Comparison of ENCODE assay signal across 8 cellular contexts in the genomic region with DNA sequence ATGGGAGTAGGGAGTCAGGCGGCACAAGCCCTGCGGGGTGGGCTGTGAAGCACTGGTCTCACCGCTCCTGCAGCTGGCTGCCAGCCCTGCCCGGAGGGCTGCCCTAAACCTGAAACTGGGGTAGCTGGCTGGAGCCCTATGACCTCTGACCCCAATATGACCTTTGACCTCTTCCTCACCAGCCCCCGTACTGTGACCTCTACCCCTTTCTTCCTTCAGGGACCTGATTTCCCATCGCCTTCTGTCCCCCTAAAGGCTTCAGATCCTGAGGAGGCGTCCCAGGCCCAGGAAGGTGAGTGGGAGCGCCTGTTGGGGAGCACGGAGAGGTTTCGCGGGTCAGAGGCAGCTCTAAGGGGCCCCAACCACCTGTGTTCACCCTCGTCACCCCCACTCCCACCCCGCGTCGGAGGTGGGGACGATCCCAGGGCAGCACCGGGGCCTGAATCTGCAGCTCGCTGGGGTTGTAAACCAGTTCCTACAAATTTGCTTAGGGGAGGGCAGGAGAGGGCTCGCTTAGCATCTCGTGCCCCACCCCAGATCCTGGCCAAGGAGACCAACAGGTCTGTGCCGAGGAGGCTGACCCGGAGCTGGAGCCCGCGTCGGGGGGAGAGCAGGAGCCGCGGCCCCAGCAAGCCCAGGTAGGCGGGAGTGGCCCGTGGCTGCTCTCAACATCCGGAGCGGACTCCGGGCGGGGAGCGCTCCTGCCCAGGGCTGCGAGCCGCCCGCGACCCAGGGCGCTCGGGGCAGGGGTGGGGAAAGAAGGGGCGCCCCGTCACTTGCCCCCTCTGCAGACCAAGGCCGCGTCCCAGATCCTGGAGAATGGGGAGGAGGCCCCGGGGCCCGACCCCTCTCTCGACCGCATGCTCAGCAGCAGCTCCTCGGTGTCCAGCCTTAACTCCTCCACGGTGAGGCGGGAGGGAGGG. TPM values are rescaled to one million over a fixed set of nuclear protein-coding genes. Genes with fewer than 3 reads are reported as not detected.
DNase-seq lines count a peak whose midpoint lies in the region; ATAC-seq and TF ChIP-seq lines count a peak whose summit lies in the region.

No MANE protein-coding gene starts in this region.

- H3K79me2 ChIP-seq in GM23248 (ENCODE audit: insufficient read depth), result no peaks in the 10 kb centered on the region

- CTCF ChIA-PET in AG04449 (lab: Yijun Ruan, JAX), result interaction anchor here (0.9 to 12.1 kb wide), 11 partner anchors 8 to 260 kb away, joined by 3 to 187 read pairs (median 7); a partner anchor contains a TSS

- intact Hi-C loops in dorsolateral prefrontal cortex (cut with DNase I) (no loop called here), upper lobe of right lung (cut with DNase I) (no loop called here)

- no peak for DNase-seq in AG04449 (ENCODE audit: low read depth, low spot score)
- DNase-seq in GM23248, result peak; percentile 47
- DNase-seq in RKO (ENCODE audit: low spot score), result peak; percentile 60
- peak in 1 of 10 donors; percentile 70 for DNase-seq in dorsolateral prefrontal cortex
- DNase-seq in lung (ENCODE audit: low spot score), result peak; percentile 67
- DNase-seq in upper lobe of right lung, result peak; percentile 91

- H2AFZ ChIP-seq in GM23248, result peak overlapping the region; percentile 56

- H3K4me2 ChIP-seq in GM23248 (ENCODE audit: unreplicated experiment), result peak overlapping the region; percentile 66

- H3K9me3 ChIP-seq in GM23248 (ENCODE audit: low read depth), result no peaks in the 10 kb centered on the region
- H3K9me3 ChIP-seq in lung (ENCODE audit: control insufficient read depth in 2 of 2, insufficient read depth in 1 of 2, low read length in 1 of 2), result no peaks in the 10 kb centered on the region
- no peaks in the 10 kb centered on the region for H3K9me3 ChIP-seq in upper lobe of right lung

- H3K4me1 ChIP-seq in GM23248 (ENCODE audit: insufficient read depth) (no peaks in the 10 kb centered on the region), lung (ENCODE audit: control insufficient read depth in 2 of 2, insufficient read depth in 2 of 2, low read length in 2 of 2) (peaks cover 0 to 5% of the 10 kb centered on the region in 2 donors), upper lobe of right lung (peaks cover 13% of the 10 kb centered on the region)

- no peaks in the 10 kb centered on the region for H3F3A ChIP-seq in GM23248 (ENCODE audit: insufficient read depth)

- ATAC-seq in lung (ENCODE audit: insufficient read depth, low FRiP score) (peak; percentile 67), upper lobe of right lung (peak; percentile 85), HG02642 (IDR thresholded peaks at IDR 0.05; ENCODE audit: poor library complexity, unreplicated experiment) (no peak), HG02981 (IDR thresholded peaks at IDR 0.05; ENCODE audit: unreplicated experiment) (no peak)

- no peak for TF ChIP-seq CTCF in AG04449 (IDR thresholded peaks at IDR 0.05; ENCODE audit: insufficient read depth, low read length, missing control alignments)
- TF ChIP-seq CTCF in dorsolateral prefrontal cortex (IDR thresholded peaks at IDR 0.05 in 54 of 56, conservative IDR thresholded peaks at IDR 0.05 in 2 of 56; ENCODE audit: low read depth in 1 of 56, partially characterized antibody in 56 of 56), result no peak
- TF ChIP-seq CTCF in lung (IDR thresholded peaks at IDR 0.05; ENCODE audit: control extremely low read depth, extremely low read depth), result no peak
- no peak for TF ChIP-seq CTCF in upper lobe of right lung (IDR thresholded peaks at IDR 0.05)

- H3K4me3 ChIP-seq in AG04449 (ENCODE audit: low read depth, low read length) (peak overlapping the region; percentile 49), GM23248 (peak overlapping the region; percentile 56), dorsolateral prefrontal cortex (peak overlapping the region; percentile 1 to 69 (median 49)), lung (peak overlapping the region; percentile 20), upper lobe of right lung (peak overlapping the region; percentile 51)

- POLR2A ChIA-PET in AG04449 (lab: Yijun Ruan, JAX), result interaction anchor here (0.7 to 2.0 kb wide), 3 partner anchors 13 to 17 kb away, joined by 3 to 9 read pairs (median 6); a partner anchor contains a TSS

- H4K20me1 ChIP-seq in GM23248 (ENCODE audit: insufficient read depth), result no peaks in the 10 kb centered on the region

- no peaks in the 10 kb centered on the region for H3K27me3 ChIP-seq in GM23248 (replicated peaks; ENCODE audit: insufficient read depth)
- peaks cover 0 to 22% (median 4%) of the 10 kb centered on the region in 45 donors for H3K27me3 ChIP-seq in dorsolateral prefrontal cortex
- H3K27me3 ChIP-seq in lung (ENCODE audit: control insufficient read depth, insufficient read depth), result no peaks in the 10 kb centered on the region
- no peaks in the 10 kb centered on the region for H3K27me3 ChIP-seq in upper lobe of right lung

- H3K36me3 ChIP-seq in GM23248 (ENCODE audit: low read depth) (no peaks in the 10 kb centered on the region), lung (ENCODE audit: control insufficient read depth in 2 of 2, insufficient read depth in 2 of 2, low read length in 2 of 2) (peaks cover 0 to 15% of the 10 kb centered on the region in 2 donors), upper lobe of right lung (peaks cover 10% of the 10 kb centered on the region)

- in situ Hi-C loops in GM23248 (cut with MboI), result no loop called here

- 24 to 25% methylated on average over 37 to 46 of the region's 51 CpGs for WGBS in GM23248 (ENCODE audit: low coverage in 1 of 2, low lambda C conversion rate in 2 of 2, missing lambda C conversion rate in 2 of 2), 2 experiments
- WGBS in lung, 2 donors, result 33 to 53% methylated on average over 42 to 51 of the region's 51 CpGs

- no peak overlapping the region for H3K27ac ChIP-seq in GM23248
- H3K27ac ChIP-seq in dorsolateral prefrontal cortex, result peak overlapping the region in 1 of 59 donors; percentile 57
- H3K27ac ChIP-seq in lung (ENCODE audit: low read depth in 1 of 2, low read length in 1 of 2), result no peak overlapping the region
- no peak overlapping the region for H3K27ac ChIP-seq in upper lobe of right lung

- H3K9me2 ChIP-seq in GM23248 (ENCODE audit: insufficient read depth), result no peaks in the 10 kb centered on the region

- peak overlapping the region; percentile 32 for H3K9ac ChIP-seq in GM23248

RNA-seq across cellular contexts. Expression of a gene that starts 7.3 kb away (rescaled TPM):
- not detected in 2 replicates for total RNA-seq in GM23248 (2014; rRNA removed; shearing (Covaris generic))
- polyA plus RNA-seq in GM23248 (2016; fragmentation: Nextera tagmentation; extraction: Ambion mirVana) (not detected in 2 replicates), lung (10 to 100 TPM; 27.7 to 41.6 TPM)
- total RNA-seq in dorsolateral prefrontal cortex (1 to 10 TPM in 98 of 120 experiments, under 1 TPM in 22; 0.37 to 5.3 (median 2.2) TPM), lung (10 to 100 TPM; 10.5 to 58.0 TPM), upper lobe of right lung (30.6 TPM)

RNA-seq across cellular contexts. Expression of a gene that starts 17.6 kb away (rescaled TPM):
- total RNA-seq in GM23248 (2014; rRNA removed; shearing (Covaris generic)), result 31.5 and 40.3 TPM in 2 replicates
- 13.7 and 17.9 TPM in 2 replicates for polyA plus RNA-seq in GM23248 (2016; fragmentation: Nextera tagmentation; extraction: Ambion mirVana)
- total RNA-seq in dorsolateral prefrontal cortex, result 10 to 100 TPM in 116 of 120 experiments, 1 to 10 TPM in 4; 8.7 to 37.4 (median 18.7) TPM
- 10 to 100 TPM; 17.0 to 96.6 TPM for total RNA-seq in lung
- polyA plus RNA-seq in lung, result 10 to 100 TPM; 53.1 to 72.5 TPM
- total RNA-seq in upper lobe of right lung, result 144 TPM

RNA-seq across cellular contexts. Expression of a gene that starts 25.5 kb away (rescaled TPM):
- not detected in 2 replicates for total RNA-seq in GM23248 (2014; rRNA removed; shearing (Covaris generic))
- polyA plus RNA-seq in GM23248 (2016; fragmentation: Nextera tagmentation; extraction: Ambion mirVana), result not detected in 2 replicates
- 1 to 10 TPM in 17 of 120 experiments, under 1 TPM in 38, not detected in 65; 0.38 to 2.3 (median 0.74) TPM for total RNA-seq in dorsolateral prefrontal cortex
- total RNA-seq in lung, result 100 to 1,000 TPM in 1 of 2 donors, 10 to 100 TPM in 1; 36.6 to 611 TPM
- polyA plus RNA-seq in lung, result 100 to 1,000 TPM; 452 to 489 TPM
- total RNA-seq in upper lobe of right lung, result 826 TPM

RNA-seq across cellular contexts. Expression of a gene that starts 27.2 kb away (rescaled TPM):
- 46.7 and 53.0 TPM in 2 replicates for total RNA-seq in GM23248 (2014; rRNA removed; shearing (Covaris generic))
- 57.8 and 59.0 TPM in 2 replicates for polyA plus RNA-seq in GM23248 (2016; fragmentation: Nextera tagmentation; extraction: Ambion mirVana)
- 10 to 100 TPM; 37.6 to 69.9 (median 51.8) TPM for total RNA-seq in dorsolateral prefrontal cortex
- total RNA-seq in lung, result 10 to 100 TPM; 25.2 to 46.8 TPM
- polyA plus RNA-seq in lung, result 10 to 100 TPM; 50.1 to 51.5 TPM
- 36.7 TPM for total RNA-seq in upper lobe of right lung

RNA-seq across cellular contexts. Expression of a gene that starts 34.0 kb away (rescaled TPM):
- not detected in 2 replicates for total RNA-seq in GM23248 (2014; rRNA removed; shearing (Covaris generic))
- polyA plus RNA-seq in GM23248 (2016; fragmentation: Nextera tagmentation; extraction: Ambion mirVana) (not detected in 2 replicates), lung (10 to 100 TPM in 1 of 2 donors, 1 to 10 TPM in 1; 6.8 to 11.0 TPM)
- total RNA-seq in dorsolateral prefrontal cortex (1 to 10 TPM in 5 of 120 experiments, under 1 TPM in 30, not detected in 85; 0.24 to 1.6 (median 0.59) TPM), lung (10 to 100 TPM in 1 of 2 donors, 1 to 10 TPM in 1; 6.3 to 19.8 TPM), upper lobe of right lung (1.2 TPM)

Comparison
In these comparisons a context has a peak if more than half of its experiments do, and no peak if none do; other contexts are left out.
1. ATAC-seq: peak in lung (single experiment) and upper lobe of right lung (single experiment); none in HG02642 (single experiment) and HG02981 (single experiment).
2. RNA of a gene that starts 25.5 kb away (total RNA-seq): 826 TPM in upper lobe of right lung (single experiment) and 36.6 to 611 TPM in lung; 0.38 to 2.3 TPM in dorsolateral prefrontal cortex and not detected in GM23248; every median in the first group is over 10 times any median in the second.
3. Peak in every context shown above with its lines, with median percentiles within 50 percentile points of each other: H3K4me3 ChIP-seq.